In genomic region chr2:182740681-182741080, GRCh38 we compare ENCODE assay signal across 23 cellular contexts. TPM values are rescaled to one million over a fixed set of nuclear protein-coding genes. Genes with fewer than 3 reads are reported as not detected.
DNase-seq lines count a peak whose midpoint lies in the region; ATAC-seq, FAIRE-seq and TF ChIP-seq lines count a peak whose summit lies in the region.
"Had no signal": no experiment of that assay in that cellular context is flagged by ENCODE, and none has a peak within 500 bp of the region (broad histone marks: within the 10 kb centered on the region; RNA-seq: fewer than 3 reads in every experiment).

No MANE protein-coding gene starts in this region.

- no peak overlapping the region for H3K4me3 ChIP-seq in HepG2 (replicated peaks in 1 of 3; ENCODE audit: insufficient read depth in 1 of 3, low read depth in 2 of 3, low read length in 3 of 3)
- H3K4me3 ChIP-seq in right lobe of liver, result no peak overlapping the region
- H3K4me3 ChIP-seq in astrocyte (ENCODE audit: insufficient read depth, low read depth, low read length), result no peak overlapping the region
- H3K4me3 ChIP-seq in suprapubic skin, result no peak overlapping the region
- H3K4me3 ChIP-seq: BLaER1 treated with 17β-estradiol and CSF1 and Interleukin-3, amounts not matched to agents 10 nM and 100 nM; MG63 had no signal

- TF ChIP-seq POLR2A in HepG2 (IDR thresholded peaks at IDR 0.05; ENCODE audit: insufficient read depth in 1 of 2, low read depth in 2 of 2, low read length in 2 of 2), result no peak
- TF ChIP-seq POLR2A in right lobe of liver (IDR thresholded peaks at IDR 0.05), result no peak
- no peak for TF ChIP-seq POLR2A in suprapubic skin (IDR thresholded peaks at IDR 0.05)

- BruUV-seq in HepG2 (replicated peaks; lab: Mats Ljungman, UMichigan), result no TSS peak

- H2AFZ ChIP-seq in HepG2 (ENCODE audit: low read length), result no peak overlapping the region
- no peak overlapping the region for H2AFZ ChIP-seq in astrocyte (ENCODE audit: low read depth, low read length)

- no peaks in the 10 kb centered on the region for H4K20me1 ChIP-seq in HepG2 (ENCODE audit: insufficient read depth, low read length)
- H4K20me1 ChIP-seq in astrocyte (ENCODE audit: insufficient read depth, low read length), result peaks cover 4% of the 10 kb centered on the region

- no peaks in the 10 kb centered on the region for H3K27me3 ChIP-seq in HepG2 (ENCODE audit: control insufficient read depth in 1 of 2, insufficient read depth in 2 of 2, low read length in 2 of 2)
- H3K27me3 ChIP-seq in right lobe of liver, result no peaks in the 10 kb centered on the region
- H3K27me3 ChIP-seq in astrocyte (ENCODE audit: insufficient read depth, low read length), result no peaks in the 10 kb centered on the region
- no peaks in the 10 kb centered on the region for H3K27me3 ChIP-seq in suprapubic skin
- H3K27me3 ChIP-seq: BLaER1 treated with 17β-estradiol and CSF1 and Interleukin-3, amounts not matched to agents 10 nM and 100 nM; MG63 had no signal

- no peak for TF ChIP-seq RAD21 in HepG2 (CRISPR knock-in tag; IDR thresholded peaks at IDR 0.05)

- H3K36me3 Mint-ChIP-seq in astrocyte (ENCODE audit: low read depth, unreplicated experiment), result peaks cover 9% of the 10 kb centered on the region
- peaks cover 66% of the 10 kb centered on the region for H3K36me3 Mint-ChIP-seq in activated T-helper 2 cell treated with anti-CD3 and anti-CD28 coated beads, Interferon-gamma antibody, Interleukin-2, Interleukin-4, amounts not matched to agents 10 μg/mL and 5 μg/mL and 100 μg/mL, durations not matched to agents 14 hours and 24 hours and 36 hours (ENCODE audit: low read depth)

- in situ Hi-C loops in HepG2 (cut with HindIII; ENCODE audit: extremely low pct_ligation_motif_present, low pct_unique_long_range_greater_than_20kb), result no loop called here

- CTCF ChIA-PET in HepG2 (lab: Yijun Ruan, JAX; ENCODE audit: low intra/inter-chr PET ratio, low total read pairs), result no interaction called here

- H3K9me3 ChIP-seq in HepG2 (ENCODE audit: low read length) (no peaks in the 10 kb centered on the region), right lobe of liver (no peaks in the 10 kb centered on the region), astrocyte (ENCODE audit: insufficient read depth, low read depth, low read length) (no peaks in the 10 kb centered on the region), suprapubic skin (no peaks in the 10 kb centered on the region)
- H3K9me3 ChIP-seq: MG63 had no signal

- intact Hi-C loops in HepG2 (cut with micrococcal nuclease; ENCODE audit: unreplicated experiment) (no loop called here), right lobe of liver (cut with DNase I) (no loop called here)
- intact Hi-C loops in activated T-helper 2 cell treated with anti-CD3 and anti-CD28 coated beads, Interferon-gamma antibody, Interleukin-2, Interleukin-4, amounts not matched to agents 10 μg/mL and 5 μg/mL and 100 μg/mL, durations not matched to agents 14 hours and 24 hours and 36 hours (cut with micrococcal nuclease), result no loop called here

- H3K9ac ChIP-seq in HepG2 (ENCODE audit: insufficient read depth, low read depth, low read length) (no peak overlapping the region), astrocyte (ENCODE audit: low read length) (no peak overlapping the region)
- H3K9ac ChIP-seq: BLaER1 treated with 17β-estradiol and CSF1 and Interleukin-3, amounts not matched to agents 10 nM and 100 nM had no signal

- no peaks in the 10 kb centered on the region for H3K9me3 Mint-ChIP-seq in astrocyte (ENCODE audit: unreplicated experiment)
- no peaks in the 10 kb centered on the region for H3K9me3 Mint-ChIP-seq in activated T-helper 2 cell treated with anti-CD3 and anti-CD28 coated beads, Interferon-gamma antibody, Interleukin-2, Interleukin-4, amounts not matched to agents 10 μg/mL and 5 μg/mL and 100 μg/mL, durations not matched to agents 14 hours and 24 hours and 36 hours
- H3K9me3 Mint-ChIP-seq: CD4-positive, alpha-beta T cell had no signal

- H3K27ac ChIP-seq in HepG2 (ENCODE audit: extremely low read length, insufficient read depth, low read length) (no peak overlapping the region), right lobe of liver (no peak overlapping the region), astrocyte (ENCODE audit: low read depth, low read length) (no peak overlapping the region), suprapubic skin (no peak overlapping the region)
- H3K27ac ChIP-seq: BLaER1 treated with 17β-estradiol and CSF1 and Interleukin-3, amounts not matched to agents 10 nM and 100 nM had no signal

- ATAC-seq in HepG2, result no peak
- no peak for ATAC-seq in right lobe of liver
- ATAC-seq in HG02798 (IDR thresholded peaks at IDR 0.05; ENCODE audit: poor library complexity, unreplicated experiment), result peak; percentile 39

- no peaks in the 10 kb centered on the region for H3K27me3 Mint-ChIP-seq in astrocyte (ENCODE audit: low read depth, unreplicated experiment)
- H3K27me3 Mint-ChIP-seq in activated T-helper 2 cell treated with anti-CD3 and anti-CD28 coated beads, Interferon-gamma antibody, Interleukin-2, Interleukin-4, amounts not matched to agents 10 μg/mL and 5 μg/mL and 100 μg/mL, durations not matched to agents 14 hours and 24 hours and 36 hours (ENCODE audit: low read depth), result no peaks in the 10 kb centered on the region
- H3K27me3 Mint-ChIP-seq: CD4-positive, alpha-beta T cell had no signal

- POLR2A ChIA-PET in HepG2 (lab: Yijun Ruan, JAX), result no interaction called here

- H3K4me1 ChIP-seq in HepG2 (ENCODE audit: insufficient read depth, low read length) (no peaks in the 10 kb centered on the region), right lobe of liver (no peaks in the 10 kb centered on the region), astrocyte (ENCODE audit: insufficient read depth, low read length) (no peaks in the 10 kb centered on the region), suprapubic skin (no peaks in the 10 kb centered on the region)

- DNase-seq in HepG2 (ENCODE audit: low spot score), result no peak
- no peak for DNase-seq in right lobe of liver
- no peak for DNase-seq in astrocyte (ENCODE audit: low read depth)
- no peak for DNase-seq in activated T-helper 2 cell treated with anti-CD3 and anti-CD28 coated beads, Interferon-gamma antibody, Interleukin-2, Interleukin-4, amounts not matched to agents 10 μg/mL and 5 μg/mL and 100 μg/mL, durations not matched to agents 14 hours and 24 hours and 36 hours (ENCODE audit: low spot score)
- no peak for DNase-seq in T1000 (lab: John Stamatoyannopoulos, UW)
- no peak for DNase-seq in suprapubic skin (ENCODE audit: low spot score in 2 of 2)
- DNase-seq: CD4-positive, alpha-beta T cell; COR-L47; DMS53; H7; KBM-7; MG63; NCI-H1048; NCI-H1417 treated with DMSO at 0.1 percent for 48 hours; NCI-H1694 treated with DMSO at 0.1 percent for 48 hours; NCI-H2081; NCI-H2227 treated with DMSO at 0.1 percent for 48 hours; NCI-H526 treated with DMSO at 0.1 percent for 48 hours; RPMI8226; SHP77 had no signal

- TF ChIP-seq CTCF in HepG2 (CRISPR knock-in tag; IDR thresholded peaks at IDR 0.05), result no peak
- TF ChIP-seq CTCF in right lobe of liver (IDR thresholded peaks at IDR 0.05), result no peak
- no peak for TF ChIP-seq CTCF in astrocyte (IDR thresholded peaks at IDR 0.05; ENCODE audit: insufficient read depth, low read depth, low read length)
- TF ChIP-seq CTCF in suprapubic skin (IDR thresholded peaks at IDR 0.05), result no peak

- H3K36me3 ChIP-seq in HepG2 (replicated peaks in 1 of 2; ENCODE audit: control insufficient read depth in 1 of 2, insufficient read depth in 2 of 2, low read length in 2 of 2) (peaks cover 16 to 56% of the 10 kb centered on the region in 2 experiments), right lobe of liver (peaks cover 0 to 42% (median 7%) of the 10 kb centered on the region in 4 donors), astrocyte (ENCODE audit: insufficient read depth, low read length) (peaks cover 49% of the 10 kb centered on the region), suprapubic skin (peaks cover 47% of the 10 kb centered on the region)

- H3K79me2 ChIP-seq in HepG2 (ENCODE audit: insufficient read depth, low read length) (no peaks in the 10 kb centered on the region), astrocyte (ENCODE audit: insufficient read depth, low read length) (no peaks in the 10 kb centered on the region)

- peaks cover 5% of the 10 kb centered on the region for H3K4me1 Mint-ChIP-seq in astrocyte (ENCODE audit: low read depth, unreplicated experiment)
- peaks cover 6% of the 10 kb centered on the region for H3K4me1 Mint-ChIP-seq in activated T-helper 2 cell treated with anti-CD3 and anti-CD28 coated beads, Interferon-gamma antibody, Interleukin-2, Interleukin-4, amounts not matched to agents 10 μg/mL and 5 μg/mL and 100 μg/mL, durations not matched to agents 14 hours and 24 hours and 36 hours (ENCODE audit: low read depth)

- TF ChIP-seq EP300 in HepG2 (IDR thresholded peaks at IDR 0.05; ENCODE audit: low read depth in 2 of 2, low read length in 2 of 2) (no peak), HepG2 (CRISPR knock-in tag; IDR thresholded peaks at IDR 0.05; ENCODE audit: borderline replicate concordance) (no peak), suprapubic skin (IDR thresholded peaks at IDR 0.05) (no peak)

- H3K27ac Mint-ChIP-seq in astrocyte (ENCODE audit: unreplicated experiment), result no peak overlapping the region
- H3K27ac Mint-ChIP-seq in activated T-helper 2 cell treated with anti-CD3 and anti-CD28 coated beads, Interferon-gamma antibody, Interleukin-2, Interleukin-4, amounts not matched to agents 10 μg/mL and 5 μg/mL and 100 μg/mL, durations not matched to agents 14 hours and 24 hours and 36 hours, result no peak overlapping the region
- H3K27ac Mint-ChIP-seq: CD4-positive, alpha-beta T cell had no signal

- no peak for FAIRE-seq in HepG2 (lab: Jason Lieb, UNC)
- FAIRE-seq in astrocyte (lab: Jason Lieb, UNC), result peak; percentile 45
- FAIRE-seq: GM12891 had no signal

- H3K4me3 Mint-ChIP-seq in astrocyte (ENCODE audit: unreplicated experiment), result no peak overlapping the region
- no peak overlapping the region for H3K4me3 Mint-ChIP-seq in activated T-helper 2 cell treated with anti-CD3 and anti-CD28 coated beads, Interferon-gamma antibody, Interleukin-2, Interleukin-4, amounts not matched to agents 10 μg/mL and 5 μg/mL and 100 μg/mL, durations not matched to agents 14 hours and 24 hours and 36 hours (ENCODE audit: low read depth)
- H3K4me3 Mint-ChIP-seq: CD4-positive, alpha-beta T cell had no signal

- no peak overlapping the region for H3K4me2 ChIP-seq in HepG2 (ENCODE audit: low read depth, low read length)
- no peak overlapping the region for H3K4me2 ChIP-seq in astrocyte (ENCODE audit: low read length)

- WGBS in HepG2 (ENCODE audit: low lambda C conversion rate), result 94% methylated on average over 2 of the region's 2 CpGs
- WGBS in right lobe of liver (ENCODE audit: insufficient coverage, low coverage, low lambda C conversion rate, missing lambda C conversion rate), result 74% methylated on average over 2 of the region's 2 CpGs
- 81% methylated on average over 2 of the region's 2 CpGs for WGBS in suprapubic skin

RNA-seq across cellular contexts. Expression of gene DNAJC10, which starts 24.6 kb away (rescaled TPM):
- 178 and 190 TPM in 2 replicates for total RNA-seq in HepG2 (2016; rRNA removed; fragmentation: Illumina TruSeq; extraction: Trizol)
- total RNA-seq in HepG2 (2016; cell fraction: cytosol; rRNA removed; fragmentation: Illumina TruSeq; extraction: Trizol; ENCODE audit: low read depth), result 20.2 and 22.6 TPM in 2 replicates
- total RNA-seq in HepG2 (2016; cell fraction: insoluble cytoplasmic fraction; rRNA removed; fragmentation: Illumina TruSeq; extraction: Trizol), result 187 and 195 TPM in 2 replicates
- total RNA-seq in HepG2 (2016; cell fraction: membrane; rRNA removed; fragmentation: Illumina TruSeq; extraction: Trizol), result 118 and 122 TPM in 2 replicates
- total RNA-seq in HepG2 (2016; cell fraction: nucleus; rRNA removed; fragmentation: Illumina TruSeq; extraction: Trizol), result 194 and 207 TPM in 2 replicates
- 40.1 and 44.1 TPM in 2 replicates for polyA plus RNA-seq in HepG2 (2011; rRNA removed)
- 14.0 and 24.2 TPM in 2 replicates for polyA plus RNA-seq in HepG2 (2011; cell fraction: cytosol; rRNA removed)
- 43.5 and 66.4 TPM in 2 replicates for polyA plus RNA-seq in HepG2 (2011; cell fraction: nucleus; rRNA removed)
- polyA plus RNA-seq in HepG2 (2012), result 68.3 and 73.4 TPM in 2 replicates
- polyA plus RNA-seq in HepG2 (2016; cell fraction: cytosol; fragmentation: Illumina TruSeq; extraction: Trizol; ENCODE audit: low read depth), result 17.2 and 23.7 TPM in 2 replicates
- 90.6 and 103 TPM in 2 replicates for polyA plus RNA-seq in HepG2 (2016; cell fraction: insoluble cytoplasmic fraction; fragmentation: Illumina TruSeq; extraction: Trizol; ENCODE audit: low read depth)
- 49.0 and 50.6 TPM in 2 replicates for polyA plus RNA-seq in HepG2 (2016; cell fraction: membrane; fragmentation: Illumina TruSeq; extraction: Trizol; ENCODE audit: low read depth)
- polyA plus RNA-seq in HepG2 (2016; cell fraction: nucleus; fragmentation: Illumina TruSeq; extraction: Trizol; ENCODE audit: insufficient read depth, low read depth), result 135 and 139 TPM in 2 replicates
- 16.0 and 24.1 TPM in 2 replicates for polyA minus RNA-seq in HepG2 (2011; rRNA and poly(A)+ RNA removed; ENCODE audit: low replicate concordance)
- polyA minus RNA-seq in HepG2 (2011; cell fraction: cytosol; rRNA and poly(A)+ RNA removed), result 45.0 and 49.4 TPM in 2 replicates
- polyA minus RNA-seq in HepG2 (2011; cell fraction: nucleus; rRNA and poly(A)+ RNA removed), result 71.5 and 98.2 TPM in 2 replicates
- total RNA-seq in right lobe of liver, result 10 to 100 TPM; 26.1 to 37.7 (median 33.0) TPM
- 166 and 169 TPM in 2 replicates for total RNA-seq in astrocyte
- total RNA-seq in activated T-helper 2 cell treated with anti-CD3 and anti-CD28 coated beads, Interferon-gamma antibody, Interleukin-2, Interleukin-4, amounts not matched to agents 10 μg/mL and 5 μg/mL and 100 μg/mL, durations not matched to agents 14 hours and 24 hours and 36 hours, result 63.5 and 64.6 TPM in 2 replicates
- 10 to 100 TPM; 25.5 to 33.4 (median 29.0) TPM for total RNA-seq in suprapubic skin
